Comparison of ENCODE assay signal across 9 cellular contexts in the genomic region with DNA sequence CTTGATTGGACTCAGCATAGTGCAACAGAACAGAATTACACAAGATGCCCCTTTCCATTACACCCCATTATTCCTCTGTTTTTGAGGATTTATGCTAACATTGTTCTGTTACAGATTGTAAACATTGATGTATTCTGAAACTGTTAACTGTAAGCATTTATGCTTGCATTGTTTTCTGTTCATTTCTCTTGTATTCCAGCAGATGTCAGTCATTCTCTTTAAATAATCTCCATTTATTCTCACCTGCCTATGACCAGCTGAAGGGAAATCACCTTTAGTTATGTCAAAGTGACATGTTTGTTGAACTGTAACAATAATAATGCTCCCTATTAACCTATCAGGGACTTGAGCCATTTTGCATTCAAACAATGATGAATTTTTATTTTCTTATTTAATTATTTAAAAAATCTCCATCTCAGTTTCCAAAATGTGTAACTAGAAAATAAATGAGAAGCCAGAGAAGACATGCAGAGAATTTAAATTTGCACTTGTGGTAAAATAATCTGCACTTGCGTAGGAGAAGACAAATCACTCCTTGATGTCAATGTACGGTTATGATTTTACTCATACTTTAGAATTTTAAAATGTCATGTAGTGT. TPM values are rescaled to one million over a fixed set of nuclear protein-coding genes. Genes with fewer than 3 reads are reported as not detected.
DNase-seq lines count a peak whose midpoint lies in the region; ATAC-seq, FAIRE-seq and TF ChIP-seq lines count a peak whose summit lies in the region.
"Had no signal": no experiment of that assay in that cellular context is flagged by ENCODE, and none has a peak within 500 bp of the region (broad histone marks: within the 10 kb centered on the region; RNA-seq: fewer than 3 reads in every experiment).

No MANE protein-coding gene starts in this region.

- TF ChIP-seq CTCF in K562 (IDR thresholded peaks at IDR 0.05 in 2 of 3, conservative IDR thresholded peaks at IDR 0.05 in 1 of 3; ENCODE audit: insufficient read depth in 2 of 3, low read depth in 1 of 3, low read length in 3 of 3) (peak in 1 of 3 experiments; percentile 38; a peak in 2 of 6 replicates), progenitor cell of endocrine pancreas (IDR thresholded peaks at IDR 0.05; ENCODE audit: unreplicated experiment) (peak; percentile 57), right atrium auricular region (IDR thresholded peaks at IDR 0.05) (peak in 1 of 2 donors; percentile 62)

- H3K9me1 ChIP-seq in K562 (ENCODE audit: control insufficient read depth, insufficient read depth, low read length) = no peaks in the 10 kb centered on the region

- H3K79me2 ChIP-seq in K562 (ENCODE audit: control insufficient read depth, insufficient read depth, low read length) = no peaks in the 10 kb centered on the region

- FAIRE-seq in K562 (lab: Jason Lieb, UNC) = peak; percentile 61

- intact Hi-C loops in K562 (cut with micrococcal nuclease) = loop anchor here (10.0 kb wide), 1 partner anchor 867 kb away; no protein-coding TSS in a partner anchor

- DNase-seq in NCI-H2171 treated with DMSO at 0.1 percent for 48 hours (lab: John Stamatoyannopoulos, UW) (peak; percentile 3), NCI-H2171 (lab: John Stamatoyannopoulos, UW) (no peak), K562 (ENCODE audit: extremely low read depth in 1 of 4, low spot score in 3 of 4) (peak in 1 of 4 experiments; percentile 3), progenitor cell of endocrine pancreas (ENCODE audit: low spot score, unreplicated experiment) (no peak), right atrium auricular region (ENCODE audit: low spot score) (no peak), ecto neural progenitor cell (ENCODE audit: low spot score) (no peak)
- peak; percentile 5 for DNase-seq in Jurkat, Clone E6-1 (ENCODE audit: low read depth, low spot score)

- no peak for TF ChIP-seq POLR2A in K562 (conservative IDR thresholded peaks at IDR 0.05)

- POLR2A ChIA-PET in K562 (lab: Yijun Ruan, JAX) = no interaction called here

- no peak overlapping the region for H2AFZ ChIP-seq in K562 (ENCODE audit: low read depth, low read length)

- H3K27ac Mint-ChIP-seq in progenitor cell of endocrine pancreas = no peak overlapping the region
- H3K27ac Mint-ChIP-seq: activated naive CD4-positive, alpha-beta T cell treated with anti-CD3 and anti-CD28 coated beads, Interleukin-2, amount 50 U/mL, for 72 hours had no signal

- peak; percentile 30 to 62; a peak in 3 of 4 replicates for TF ChIP-seq RAD21 in K562 (CRISPR knock-in tag; conservative IDR thresholded peaks at IDR 0.05 in 1 of 2, IDR thresholded peaks at IDR 0.05 in 1 of 2)

- no peaks in the 10 kb centered on the region for H3K36me3 Mint-ChIP-seq in progenitor cell of endocrine pancreas (ENCODE audit: insufficient read depth)
- H3K36me3 Mint-ChIP-seq: activated naive CD4-positive, alpha-beta T cell treated with anti-CD3 and anti-CD28 coated beads, Interleukin-2, amount 50 U/mL, for 72 hours had no signal

- no peak overlapping the region for H3K9ac ChIP-seq in K562 (ENCODE audit: insufficient read depth in 1 of 2, low read depth in 2 of 2, low read length in 2 of 2)

- H3K27me3 Mint-ChIP-seq in progenitor cell of endocrine pancreas = no peaks in the 10 kb centered on the region

- no peak overlapping the region for H3K4me2 ChIP-seq in K562 (ENCODE audit: insufficient read depth, low read length)

- peaks cover 4% of the 10 kb centered on the region for H3K9me3 Mint-ChIP-seq in progenitor cell of endocrine pancreas (ENCODE audit: low read depth)
- H3K9me3 Mint-ChIP-seq: activated naive CD4-positive, alpha-beta T cell treated with anti-CD3 and anti-CD28 coated beads, Interleukin-2, amount 50 U/mL, for 72 hours had no signal

- CTCF ChIA-PET in K562 (lab: Yijun Ruan, JAX; ENCODE audit: low intra/inter-chr PET ratio) = interaction anchor here (1.1 kb wide), 1 partner anchor 962 kb away, joined by 3 read pairs; no protein-coding TSS in a partner anchor

- no TSS peak for BruUV-seq in K562 (replicated peaks; lab: Mats Ljungman, UMichigan)

- H3K4me1 Mint-ChIP-seq in progenitor cell of endocrine pancreas (ENCODE audit: low read depth) = peaks cover 3% of the 10 kb centered on the region

- TF ChIP-seq EP300 in K562 (IDR thresholded peaks at IDR 0.05; ENCODE audit: low read length) = no peak

- H3K36me3 ChIP-seq in K562 (ENCODE audit: control insufficient read depth, insufficient read depth, low read length) (no peaks in the 10 kb centered on the region), right atrium auricular region (no peaks in the 10 kb centered on the region)

- H3K27ac ChIP-seq in K562 (ENCODE audit: extremely low read depth, low read depth, low read length) (no peak overlapping the region), right atrium auricular region (no peak overlapping the region)

- WGBS in K562 (ENCODE audit: insufficient coverage, low coverage, missing lambda C conversion rate) = 3% methylated on average over 2 of the region's 2 CpGs

- no peak overlapping the region for H3K4me3 Mint-ChIP-seq in progenitor cell of endocrine pancreas (ENCODE audit: low read depth)

- no peaks in the 10 kb centered on the region for H4K20me1 ChIP-seq in K562 (replicated peaks; ENCODE audit: control insufficient read depth, insufficient read depth, low read length)

- peak; percentile 90 for ATAC-seq in GM21825 (IDR thresholded peaks at IDR 0.05; ENCODE audit: unreplicated experiment)
- ATAC-seq in K562 = peak; percentile 72

- no peak overlapping the region for H3K4me3 ChIP-seq in Jurkat, Clone E6-1 (ENCODE audit: low read length)
- H3K4me3 ChIP-seq in K562 (no peak overlapping the region), right atrium auricular region (no peak overlapping the region)

- H3K27me3 ChIP-seq in K562 (ENCODE audit: control insufficient read depth in 2 of 2, insufficient read depth in 2 of 2, low read length in 2 of 2) (no peaks in the 10 kb centered on the region), right atrium auricular region (no peaks in the 10 kb centered on the region)

- in situ Hi-C loops in K562 (cut with MboI) = no loop called here

- H3K4me1 ChIP-seq in K562 (replicated peaks in 1 of 2; ENCODE audit: control insufficient read depth in 2 of 2, insufficient read depth in 2 of 2, low read length in 2 of 2) (no peaks in the 10 kb centered on the region), right atrium auricular region (no peaks in the 10 kb centered on the region)

- H3K9me3 ChIP-seq in K562 (replicated peaks; ENCODE audit: control insufficient read depth, insufficient read depth, low read depth, low read length) (no peaks in the 10 kb centered on the region), right atrium auricular region (no peaks in the 10 kb centered on the region)

TF ChIP-seq in K562, 482 proteins besides CTCF, POLR2A, EP300 and RAD21 (continues in another document):
- 0 out of 2 replicates have a peak, but pooled peaks have one; percentile 26 for TF ChIP-seq SMC3 (conservative IDR thresholded peaks at IDR 0.05; ENCODE audit: insufficient read depth, low read depth, low read length)

RNA-seq across cellular contexts. Expression of a gene that starts 58.0 kb away (rescaled TPM):
- polyA plus RNA-seq in Jurkat, Clone E6-1 (2012; ENCODE audit: insufficient read depth, insufficient read length) = 68.1 TPM
- 74.2 and 192 TPM in 2 replicates for total RNA-seq in K562 (2011; cell fraction: chromatin; rRNA removed; ENCODE audit: low replicate concordance)
- total RNA-seq in K562 (2011; cell fraction: nucleolus; rRNA removed) = 80.8 and 84.5 TPM in 2 replicates
- 128 and 217 TPM in 2 replicates for total RNA-seq in K562 (2011; cell fraction: nucleoplasm; rRNA removed)
- total RNA-seq in K562 (2014; rRNA removed) (66.6 and 101 TPM in 2 replicates), K562 (2014; rRNA removed; fragmentation: Illumina TruSeq; extraction: Trizol) (154 and 168 TPM in 2 replicates), K562 (2015; rRNA removed; fragmentation: Illumina TruSeq; extraction: Trizol) (124 and 133 TPM in 2 replicates), K562 (2021) (196 and 217 TPM in 2 replicates), progenitor cell of endocrine pancreas (118 and 123 TPM in 2 replicates), right atrium auricular region (10 to 100 TPM; 45.7 to 55.0 TPM)
- polyA plus RNA-seq in K562 (2011; rRNA removed) (94.9 and 119 TPM in 2 replicates), K562 (2014; fragmentation: Illumina TruSeq; extraction: Trizol) (71.2 and 85.4 TPM in 2 replicates), K562 (2014; fragmentation: Nextera tagmentation; extraction: Ambion mirVana) (10 to 100 TPM; 71.4 to 80.2 TPM), K562 (2014; rRNA removed) (64.6 and 73.9 TPM in 2 replicates)
- 20.7 and 41.3 TPM in 2 replicates for polyA plus RNA-seq in K562 (2011; cell fraction: cytosol; rRNA removed)
- polyA plus RNA-seq in K562 (2011; cell fraction: nucleus; rRNA removed) = 59.0 and 73.2 TPM in 2 replicates
- 85.5 and 87.4 TPM in 2 replicates for polyA plus RNA-seq in K562 (2012)
- 81.1 and 93.9 TPM in 2 replicates for polyA minus RNA-seq in K562 (2011; rRNA and poly(A)+ RNA removed)
- polyA minus RNA-seq in K562 (2011; cell fraction: cytosol; rRNA and poly(A)+ RNA removed) = 39.5 and 49.4 TPM in 2 replicates
- 87.2 and 126 TPM in 2 replicates for polyA minus RNA-seq in K562 (2011; cell fraction: nucleus; rRNA and poly(A)+ RNA removed)

Comparison
In these comparisons a context has a peak if more than half of its experiments do, and no peak if none do; other contexts are left out.
1. DNase-seq: peak in NCI-H2171 treated with DMSO at 0.1 percent for 48 hours (single experiment) and Jurkat, Clone E6-1 (single experiment); none in NCI-H2171 (single experiment), progenitor cell of endocrine pancreas (single experiment), right atrium auricular region (single experiment) and ecto neural progenitor cell (single experiment).